ENCODE assay signal across 1 cellular context in the genomic region with DNA sequence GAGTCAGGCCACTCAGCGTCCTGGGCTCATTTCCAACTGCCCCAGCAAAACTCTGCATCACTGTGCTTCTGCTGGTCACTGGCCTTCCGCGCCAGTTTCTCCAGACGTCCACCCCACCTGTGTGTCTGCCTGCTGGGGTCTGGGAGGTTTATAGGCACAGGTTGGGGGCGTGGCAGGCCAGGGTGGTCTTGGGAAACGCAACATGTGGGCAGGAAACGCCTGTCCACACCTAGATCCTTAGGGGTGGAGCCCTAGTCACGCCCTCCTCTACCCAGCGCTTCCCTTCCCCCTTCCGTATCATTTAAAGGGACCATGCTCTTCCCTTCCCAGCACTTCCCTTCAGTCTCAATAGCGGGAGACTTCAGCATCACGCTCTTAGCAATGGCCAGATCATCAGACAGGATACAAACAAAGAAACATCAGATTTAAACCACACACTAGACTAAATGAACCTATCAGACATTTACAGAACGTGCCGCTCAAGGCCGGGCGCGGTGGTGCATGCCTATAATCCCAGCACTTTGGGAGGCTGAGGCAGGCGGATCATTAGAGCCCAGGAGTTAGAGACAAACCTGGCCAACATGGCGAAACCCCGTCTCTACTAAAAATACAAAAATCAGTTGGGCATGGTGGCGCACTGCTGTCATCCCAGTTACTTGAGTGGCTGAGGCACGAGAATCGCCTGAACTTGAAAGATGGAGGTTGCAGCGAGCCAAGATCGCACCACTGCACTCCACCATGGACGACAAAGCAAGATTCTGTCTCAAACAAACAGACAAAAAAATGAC.
TF ChIP-seq lines count a peak whose summit lies in the region.

No MANE protein-coding gene starts in this region.

TF ChIP-seq in K562, 482 proteins besides CTCF, POLR2A, EP300 and RAD21 (continued from another document):
- TF ChIP-seq STAT6 (CRISPR knock-in tag; IDR thresholded peaks at IDR 0.05) = no peak
- no peak for TF ChIP-seq BDP1 (IDR thresholded peaks at IDR 0.05; ENCODE audit: insufficient read depth, insufficient read length)
- TF ChIP-seq ZEB2 (IDR thresholded peaks at IDR 0.05) = peak; percentile 94
- TF ChIP-seq GATAD2A (IDR thresholded peaks at IDR 0.05) = no peak
- TF ChIP-seq CREB1 (IDR thresholded peaks at IDR 0.05) = no peak
- TF ChIP-seq CREB1 (CRISPR knock-in tag; IDR thresholded peaks at IDR 0.05) = peak; percentile 55; the same call in 1 of the 2 replicates
- no peak for TF ChIP-seq RNF2 (IDR thresholded peaks at IDR 0.05)
- TF ChIP-seq CBX5 (IDR thresholded peaks at IDR 0.05; ENCODE audit: borderline replicate concordance, low read depth) = no peak
- TF ChIP-seq KAT8 (IDR thresholded peaks at IDR 0.05; ENCODE audit: low read depth) = no peak
- no peak for TF ChIP-seq IRF9 (tag; IDR thresholded peaks at IDR 0.05)
- TF ChIP-seq ZBTB26 (CRISPR knock-in tag; IDR thresholded peaks at IDR 0.05) = no peak
- peak; percentile 98 for TF ChIP-seq SUPT5H (IDR thresholded peaks at IDR 0.05)
- TF ChIP-seq CXXC5 (CRISPR knock-in tag; IDR thresholded peaks at IDR 0.05) = peak; percentile 53
- TF ChIP-seq HBP1 (CRISPR knock-in tag; IDR thresholded peaks at IDR 0.05) = no peak
- peak; percentile 93 for TF ChIP-seq MEIS2 (IDR thresholded peaks at IDR 0.05; ENCODE audit: partially characterized antibody)
- no peak for TF ChIP-seq HDAC6 (IDR thresholded peaks at IDR 0.05; ENCODE audit: low read depth, low read length)
- TF ChIP-seq SRSF3 (IDR thresholded peaks at IDR 0.05; ENCODE audit: insufficient read depth, low read length) = no peak
- no peak for TF ChIP-seq ZNF311 (CRISPR knock-in tag; IDR thresholded peaks at IDR 0.05)
- no peak for TF ChIP-seq LARP7 (IDR thresholded peaks at IDR 0.05)
- peak in 1 of 2 experiments; percentile 57; a peak in 3 of 4 replicates for TF ChIP-seq ARNT (IDR thresholded peaks at IDR 0.05)
- no peak; the same call in 1 of the 2 replicates for TF ChIP-seq GTF2F1 (IDR thresholded peaks at IDR 0.05; ENCODE audit: low read depth, low read length)
- TF ChIP-seq KLF10 (CRISPR knock-in tag; IDR thresholded peaks at IDR 0.05) = no peak
- peak; percentile 76 for TF ChIP-seq SMAD1 (IDR thresholded peaks at IDR 0.05; ENCODE audit: low read depth, low read length, partially characterized antibody)
- TF ChIP-seq C11orf30 (IDR thresholded peaks at IDR 0.05; ENCODE audit: low read depth) = no peak
TF ChIP-seq in K562: peak in this region for 131.
